Comparison of ENCODE assay signal across 1 cellular context in genomic region chr9:72254881-72255545, GRCh38.
TF ChIP-seq lines count a peak whose summit lies in the region.

No MANE protein-coding gene starts in this region.

TF ChIP-seq in HCT116, 20 proteins besides CTCF, POLR2A, EP300 and RAD21 (continued from another document):
- no peak for TF ChIP-seq JUND (IDR thresholded peaks at IDR 0.05)
